20 cellular contexts compared by ENCODE assay signal in the genomic region with DNA sequence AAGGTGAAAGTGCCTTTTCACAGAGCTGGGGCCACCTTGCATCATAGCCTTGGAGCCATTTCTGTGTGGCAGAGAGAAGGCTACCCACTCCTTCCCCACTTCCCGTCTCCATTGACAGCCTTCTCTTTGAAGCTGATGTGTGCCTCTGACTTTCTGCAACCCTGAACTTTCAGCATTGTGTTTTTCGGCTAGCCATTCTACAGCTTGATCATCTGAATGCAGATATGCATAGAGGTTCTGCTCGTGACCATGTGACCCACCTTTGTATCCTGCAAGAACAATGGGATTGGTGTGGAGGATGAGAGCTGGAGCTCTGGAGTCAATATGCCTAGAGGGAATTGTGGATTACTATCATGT.
"Had no signal": no experiment of that assay in that cellular context is flagged by ENCODE, and none has a peak within 500 bp of the region (broad histone marks: within the 10 kb centered on the region; RNA-seq: fewer than 3 reads in every experiment).

No MANE protein-coding gene starts in this region.

- H3K36me3 ChIP-seq: left ventricle myocardium inferior, prostate gland, suprapubic skin had no signal

- H3K27me3 ChIP-seq: body of pancreas, suprapubic skin had no signal

- H3K36me3 Mint-ChIP-seq: activated CD8-positive, alpha-beta memory T cell treated with anti-CD3 and anti-CD28 coated beads, Interleukin-2, amount 10 ng/mL, durations not matched to agents 7 days and 5 days; activated naive CD8-positive, alpha-beta T cell treated with anti-CD3 and anti-CD28 coated beads, Interleukin-2, amount 10 ng/mL, durations not matched to agents 7 days and 5 days; type B pancreatic cell had no signal

- H3K4me1 ChIP-seq: prostate gland, suprapubic skin had no signal

- DNase-seq: activated CD4-positive, alpha-beta T cell treated with anti-CD3 and anti-CD28 coated beads for 36 hours; activated CD4-positive, alpha-beta T cell treated with anti-CD3 and anti-CD28 coated beads, Interleukin-2, amount 50 U/mL, for 48 hours; activated CD8-positive, alpha-beta memory T cell treated with anti-CD3 and anti-CD28 coated beads, Interleukin-2, amount 10 ng/mL, durations not matched to agents 7 days and 5 days; activated naive CD8-positive, alpha-beta T cell treated with anti-CD3 and anti-CD28 coated beads, Interleukin-2, amount 10 ng/mL, durations not matched to agents 7 days and 5 days; amygdala; body of pancreas; caudate nucleus; foreskin melanocyte; kidney glomerular epithelial cell; left ventricle myocardium inferior; mammary epithelial cell; right cardiac atrium; T-helper 17 cell had no signal

- H3K27me3 Mint-ChIP-seq: type B pancreatic cell had no signal

- H3K27ac Mint-ChIP-seq: activated CD8-positive, alpha-beta memory T cell treated with anti-CD3 and anti-CD28 coated beads, Interleukin-2, amount 10 ng/mL, durations not matched to agents 7 days and 5 days; activated naive CD8-positive, alpha-beta T cell treated with anti-CD3 and anti-CD28 coated beads, Interleukin-2, amount 10 ng/mL, durations not matched to agents 7 days and 5 days; stimulated activated naive CD8-positive, alpha-beta T cell treated with anti-CD3 and anti-CD28 coated beads, Interleukin-15, Interleukin-2, amounts not matched to agents 100 ng/mL and 50 ng/mL, for 24 hours; T-helper 17 cell; type B pancreatic cell had no signal

- H3K27ac ChIP-seq: coronary artery, left ventricle myocardium inferior, prostate gland, suprapubic skin had no signal

- H3K4me3 ChIP-seq: body of pancreas, coronary artery, left ventricle myocardium inferior, prostate gland, suprapubic skin had no signal

- H3K9me3 Mint-ChIP-seq: stimulated activated naive CD8-positive, alpha-beta T cell treated with anti-CD3 and anti-CD28 coated beads, Interleukin-15, Interleukin-2, amounts not matched to agents 100 ng/mL and 50 ng/mL, for 24 hours had no signal

- H3K4me3 Mint-ChIP-seq: activated CD4-positive, alpha-beta T cell treated with anti-CD3 and anti-CD28 coated beads for 36 hours; activated CD8-positive, alpha-beta memory T cell treated with anti-CD3 and anti-CD28 coated beads, Interleukin-2, amount 10 ng/mL, durations not matched to agents 7 days and 5 days; neural crest cell; stimulated activated naive CD8-positive, alpha-beta T cell treated with anti-CD3 and anti-CD28 coated beads, Interleukin-15, Interleukin-2, amounts not matched to agents 100 ng/mL and 50 ng/mL, for 24 hours; T-helper 17 cell; type B pancreatic cell had no signal

- H3K9me3 ChIP-seq: body of pancreas, prostate gland, suprapubic skin had no signal

- FAIRE-seq: TTC549 had no signal
